Comparison of ENCODE assay signal across 1 cellular context in the genomic region with DNA sequence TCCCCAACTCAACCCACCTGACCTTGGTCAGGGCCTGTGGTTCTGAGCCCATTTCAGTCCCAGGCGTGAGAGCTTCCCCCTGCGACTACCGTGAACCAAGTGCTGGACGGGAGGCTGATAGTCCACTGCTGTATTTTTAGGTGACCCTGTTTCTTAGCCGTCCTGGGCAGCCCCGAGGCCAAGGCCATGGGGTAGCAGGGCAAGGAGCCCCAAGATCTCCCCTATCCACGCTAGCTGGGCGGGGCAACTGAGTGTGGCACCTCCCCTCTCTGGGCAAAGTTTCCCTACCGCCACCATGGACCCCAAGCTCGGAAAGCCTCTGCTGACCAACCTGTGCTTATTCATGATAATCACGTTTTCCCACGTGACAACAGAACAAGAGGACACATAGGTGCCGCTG.
TF ChIP-seq lines count a peak whose summit lies in the region.

No MANE protein-coding gene starts in this region.

TF ChIP-seq in HCT116, 20 proteins besides CTCF, POLR2A, EP300 and RAD21 (continued from another document):
- TF ChIP-seq EGR1 (IDR thresholded peaks at IDR 0.05; ENCODE audit: low read depth): no peak
- no peak for TF ChIP-seq ELF1 (IDR thresholded peaks at IDR 0.05; ENCODE audit: borderline replicate concordance, low read depth)
- TF ChIP-seq, protein P1, sequence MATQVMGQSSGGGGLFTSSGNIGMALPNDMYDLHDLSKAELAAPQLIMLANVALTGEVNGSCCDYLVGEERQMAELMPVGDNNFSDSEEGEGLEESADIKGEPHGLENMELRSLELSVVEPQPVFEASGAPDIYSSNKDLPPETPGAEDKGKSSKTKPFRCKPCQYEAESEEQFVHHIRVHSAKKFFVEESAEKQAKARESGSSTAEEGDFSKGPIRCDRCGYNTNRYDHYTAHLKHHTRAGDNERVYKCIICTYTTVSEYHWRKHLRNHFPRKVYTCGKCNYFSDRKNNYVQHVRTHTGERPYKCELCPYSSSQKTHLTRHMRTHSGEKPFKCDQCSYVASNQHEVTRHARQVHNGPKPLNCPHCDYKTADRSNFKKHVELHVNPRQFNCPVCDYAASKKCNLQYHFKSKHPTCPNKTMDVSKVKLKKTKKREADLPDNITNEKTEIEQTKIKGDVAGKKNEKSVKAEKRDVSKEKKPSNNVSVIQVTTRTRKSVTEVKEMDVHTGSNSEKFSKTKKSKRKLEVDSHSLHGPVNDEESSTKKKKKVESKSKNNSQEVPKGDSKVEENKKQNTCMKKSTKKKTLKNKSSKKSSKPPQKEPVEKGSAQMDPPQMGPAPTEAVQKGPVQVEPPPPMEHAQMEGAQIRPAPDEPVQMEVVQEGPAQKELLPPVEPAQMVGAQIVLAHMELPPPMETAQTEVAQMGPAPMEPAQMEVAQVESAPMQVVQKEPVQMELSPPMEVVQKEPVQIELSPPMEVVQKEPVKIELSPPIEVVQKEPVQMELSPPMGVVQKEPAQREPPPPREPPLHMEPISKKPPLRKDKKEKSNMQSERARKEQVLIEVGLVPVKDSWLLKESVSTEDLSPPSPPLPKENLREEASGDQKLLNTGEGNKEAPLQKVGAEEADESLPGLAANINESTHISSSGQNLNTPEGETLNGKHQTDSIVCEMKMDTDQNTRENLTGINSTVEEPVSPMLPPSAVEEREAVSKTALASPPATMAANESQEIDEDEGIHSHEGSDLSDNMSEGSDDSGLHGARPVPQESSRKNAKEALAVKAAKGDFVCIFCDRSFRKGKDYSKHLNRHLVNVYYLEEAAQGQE (IDR thresholded peaks at IDR 0.05; ENCODE audit: low read depth): no peak
- TF ChIP-seq FOSL1 (IDR thresholded peaks at IDR 0.05; ENCODE audit: low read depth): no peak
- TF ChIP-seq, protein P2, sequence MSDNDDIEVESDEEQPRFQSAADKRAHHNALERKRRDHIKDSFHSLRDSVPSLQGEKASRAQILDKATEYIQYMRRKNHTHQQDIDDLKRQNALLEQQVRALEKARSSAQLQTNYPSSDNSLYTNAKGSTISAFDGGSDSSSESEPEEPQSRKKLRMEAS (IDR thresholded peaks at IDR 0.05): no peak
- no peak for TF ChIP-seq SP1 (IDR thresholded peaks at IDR 0.05; ENCODE audit: low read depth)
- TF ChIP-seq EZH2phosphoT487 (IDR thresholded peaks at IDR 0.05; ENCODE audit: borderline replicate concordance): no peak
- TF ChIP-seq CBX3 (IDR thresholded peaks at IDR 0.05; ENCODE audit: low read depth): no peak
- no peak for TF ChIP-seq ZFX (IDR thresholded peaks at IDR 0.05)
- TF ChIP-seq SRF (IDR thresholded peaks at IDR 0.05; ENCODE audit: low read depth): no peak
- no peak for TF ChIP-seq TCF7L2 (IDR thresholded peaks at IDR 0.05; ENCODE audit: borderline replicate concordance, extremely low read depth, insufficient read depth, insufficient read length)
- TF ChIP-seq JUND (IDR thresholded peaks at IDR 0.05): no peak
- TF ChIP-seq, protein P3, sequence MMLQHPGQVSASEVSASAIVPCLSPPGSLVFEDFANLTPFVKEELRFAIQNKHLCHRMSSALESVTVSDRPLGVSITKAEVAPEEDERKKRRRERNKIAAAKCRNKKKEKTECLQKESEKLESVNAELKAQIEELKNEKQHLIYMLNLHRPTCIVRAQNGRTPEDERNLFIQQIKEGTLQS (IDR thresholded peaks at IDR 0.05): no peak
- no peak for TF ChIP-seq POLR2AphosphoS5 (IDR thresholded peaks at IDR 0.05; ENCODE audit: low read depth, low read length)
- TF ChIP-seq EZH2 (IDR thresholded peaks at IDR 0.05): no peak
